Comparison of ENCODE assay signal across 14 cellular contexts in the genomic region with DNA sequence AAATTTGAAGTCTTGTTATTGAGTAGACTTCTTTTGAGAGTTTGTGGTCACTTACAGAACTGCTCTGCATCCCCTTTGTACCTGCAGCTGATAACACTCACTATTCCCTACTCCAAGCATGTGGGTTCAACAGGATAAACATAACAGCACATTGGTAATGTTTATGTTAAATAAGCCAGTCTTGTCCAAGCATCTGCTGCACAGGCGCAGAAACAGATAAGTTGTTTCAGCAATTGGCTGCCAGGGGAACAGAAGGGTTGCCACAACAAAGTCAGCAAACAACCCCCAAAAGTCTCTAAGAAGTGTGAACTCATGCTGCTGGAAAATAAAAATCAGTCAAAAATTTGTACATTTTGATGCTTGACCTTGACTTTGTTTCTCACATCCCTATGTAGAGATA.
A peak's percentile ranks its signal among the peaks of the same experiment; 100 is the strongest.
DNase-seq lines count a peak whose midpoint lies in the region; FAIRE-seq and TF ChIP-seq lines count a peak whose summit lies in the region.
"Had no signal": no experiment of that assay in that cellular context is flagged by ENCODE, and none has a peak within 500 bp of the region (broad histone marks: within the 10 kb centered on the region; RNA-seq: fewer than 3 reads in every experiment).

No MANE protein-coding gene starts in this region.

- H3K27ac ChIP-seq in endothelial cell of umbilical vein (ENCODE audit: insufficient read depth, low read depth, low read length) (no peak overlapping the region), muscle layer of duodenum (ENCODE audit: low read length) (peak overlapping the region; percentile 37)
- H3K27ac ChIP-seq: esophagus squamous epithelium, skin epidermis, uterus had no signal

- H3K4me2 ChIP-seq in endothelial cell of umbilical vein (ENCODE audit: insufficient read depth, low read length): no peak overlapping the region

- H4K20me1 ChIP-seq in endothelial cell of umbilical vein (replicated peaks; ENCODE audit: control insufficient read depth, extremely low read depth, insufficient read depth, low read length): no peaks in the 10 kb centered on the region

- CTCF ChIA-PET in endothelial cell of umbilical vein (lab: Charles Lee): interaction anchor here (0.8 to 1.9 kb wide), 4 partner anchors 11 to 252 kb away, joined by 3 to 7 read pairs (median 3); no protein-coding TSS in a partner anchor

- H3K36me3 ChIP-seq in endothelial cell of umbilical vein (ENCODE audit: control insufficient read depth in 2 of 2, extremely low read depth in 1 of 2, insufficient read depth in 2 of 2, low read length in 2 of 2): no peaks in the 10 kb centered on the region
- no peaks in the 10 kb centered on the region for H3K36me3 ChIP-seq in muscle layer of duodenum (ENCODE audit: control insufficient read depth in 1 of 2, insufficient read depth in 2 of 2, low read length in 2 of 2)
- H3K36me3 ChIP-seq: esophagus squamous epithelium, uterus had no signal

- H3K9me3 ChIP-seq in endothelial cell of umbilical vein (replicated peaks; ENCODE audit: control insufficient read depth, insufficient read depth, low read length) (no peaks in the 10 kb centered on the region), muscle layer of duodenum (ENCODE audit: control insufficient read depth in 1 of 2, low read length in 2 of 2) (no peaks in the 10 kb centered on the region)
- H3K9me3 ChIP-seq: esophagus squamous epithelium, uterus had no signal

- no peak for TF ChIP-seq POLR2A in endothelial cell of umbilical vein (IDR thresholded peaks at IDR 0.05; ENCODE audit: low read depth, low read length)

- dilution Hi-C loops in endothelial cell of umbilical vein (cut with MboI; ENCODE audit: extremely low pct_ligation_motif_present, low sequenced_read_pairs): no loop called here

- POLR2A ChIA-PET in endothelial cell of umbilical vein (lab: Charles Lee): no interaction called here

- FAIRE-seq in endothelial cell of umbilical vein (lab: Jason Lieb, UNC): no peak

- DNase-seq in Daoy (ENCODE audit: low read depth): peak; percentile 15
- peak; percentile 50 for DNase-seq in NCI-H226
- peak; percentile 28 for DNase-seq in endothelial cell of umbilical vein (ENCODE audit: low read depth, low spot score)
- no peak for DNase-seq in HuH-7 (ENCODE audit: low spot score)
- no peak for DNase-seq in SKM-1 (lab: John Stamatoyannopoulos, UW; ENCODE audit: unreplicated experiment)
- DNase-seq in activated gamma-delta T cell (lab: John Stamatoyannopoulos, UW): no peak
- no peak for DNase-seq in kidney glomerular epithelial cell (lab: John Stamatoyannopoulos, UW)
- DNase-seq: activated CD8-positive, alpha-beta T cell treated with anti-CD3 and anti-CD28 coated beads for 36 hours; esophagus squamous epithelium; mesendoderm; NCI-H2227 treated with DMSO at 0.1 percent for 48 hours had no signal

- TF ChIP-seq CTCF in endothelial cell of umbilical vein (IDR thresholded peaks at IDR 0.05; ENCODE audit: extremely low read depth in 1 of 2, insufficient read depth in 1 of 2, low read depth in 1 of 2, low read length in 2 of 2): no peak

- H3K9ac ChIP-seq in endothelial cell of umbilical vein (replicated peaks; ENCODE audit: extremely low read depth, insufficient read depth, low read length): no peak overlapping the region

- H2AFZ ChIP-seq in endothelial cell of umbilical vein (ENCODE audit: low read depth, low read length): no peak overlapping the region

- no peaks in the 10 kb centered on the region for H3K79me2 ChIP-seq in endothelial cell of umbilical vein (ENCODE audit: control insufficient read depth, insufficient read depth, low read length)

- no peaks in the 10 kb centered on the region for H3K27me3 ChIP-seq in endothelial cell of umbilical vein (ENCODE audit: control insufficient read depth in 2 of 2, insufficient read depth in 2 of 2, low read length in 2 of 2)
- H3K27me3 ChIP-seq in muscle layer of duodenum (ENCODE audit: low read depth, low read length): no peaks in the 10 kb centered on the region
- H3K27me3 ChIP-seq: esophagus squamous epithelium, uterus had no signal

- intact Hi-C loops in endothelial cell of umbilical vein (cut with micrococcal nuclease): loop anchor here (5.0 kb wide), 2 partner anchors 37 to 52 kb away; no protein-coding TSS in a partner anchor

- H3K9me1 ChIP-seq in endothelial cell of umbilical vein (replicated peaks; ENCODE audit: control insufficient read depth, extremely low read depth, insufficient read depth, low read length): no peaks in the 10 kb centered on the region

- BruUV-seq in endothelial cell of umbilical vein (replicated peaks; lab: Mats Ljungman, UMichigan): no TSS peak

- no peak overlapping the region for H3K4me3 ChIP-seq in endothelial cell of umbilical vein (replicated peaks in 1 of 3; ENCODE audit: insufficient read depth in 1 of 3, low read depth in 1 of 3, low read length in 3 of 3)
- H3K4me3 ChIP-seq in muscle layer of duodenum (ENCODE audit: low read depth in 1 of 2, low read length in 2 of 2): no peak overlapping the region
- H3K4me3 ChIP-seq: esophagus squamous epithelium, skin epidermis, uterus had no signal

- H3K4me1 ChIP-seq in endothelial cell of umbilical vein (ENCODE audit: control insufficient read depth, extremely low read depth, insufficient read depth, low read length) (peaks cover 19% of the 10 kb centered on the region), muscle layer of duodenum (ENCODE audit: control insufficient read depth in 1 of 2, insufficient read depth in 2 of 2, low read length in 2 of 2) (peaks cover 6 to 28% of the 10 kb centered on the region in 2 donors)

TF ChIP-seq in endothelial cell of umbilical vein, 7 proteins besides CTCF, POLR2A, EP300 and RAD21:
- TF ChIP-seq FOS (IDR thresholded peaks at IDR 0.05; ENCODE audit: borderline replicate concordance, insufficient read depth, low read length) (no peak), POLR2AphosphoS5 (IDR thresholded peaks at IDR 0.05; ENCODE audit: insufficient read depth, low read depth, low read length) (no peak), GATA2 (IDR thresholded peaks at IDR 0.05; ENCODE audit: insufficient read depth, insufficient read length, low read depth, low read length) (no peak), JUN (IDR thresholded peaks at IDR 0.05; ENCODE audit: borderline replicate concordance, insufficient read depth, insufficient read length, low read depth) (no peak), EZH2 (IDR thresholded peaks at IDR 0.05; ENCODE audit: borderline replicate concordance, low read depth, low read length, severe bottlenecking) (no peak), MYC (IDR thresholded peaks at IDR 0.05; ENCODE audit: low read depth, low read length) (no peak)
- TF ChIP-seq, protein P1, sequence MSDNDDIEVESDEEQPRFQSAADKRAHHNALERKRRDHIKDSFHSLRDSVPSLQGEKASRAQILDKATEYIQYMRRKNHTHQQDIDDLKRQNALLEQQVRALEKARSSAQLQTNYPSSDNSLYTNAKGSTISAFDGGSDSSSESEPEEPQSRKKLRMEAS (IDR thresholded peaks at IDR 0.05; ENCODE audit: insufficient read depth, insufficient read length): no peak

Comparison
In these comparisons a context has a peak if more than half of its experiments do, and no peak if none do; other contexts are left out.
1. DNase-seq: peak in Daoy (single experiment), NCI-H226 (single experiment) and endothelial cell of umbilical vein (single experiment); none in HuH-7 (single experiment), SKM-1 (single experiment), activated gamma-delta T cell (single experiment) and kidney glomerular epithelial cell (single experiment).